Comparison of ENCODE assay signal across 8 cellular contexts in the genomic region with DNA sequence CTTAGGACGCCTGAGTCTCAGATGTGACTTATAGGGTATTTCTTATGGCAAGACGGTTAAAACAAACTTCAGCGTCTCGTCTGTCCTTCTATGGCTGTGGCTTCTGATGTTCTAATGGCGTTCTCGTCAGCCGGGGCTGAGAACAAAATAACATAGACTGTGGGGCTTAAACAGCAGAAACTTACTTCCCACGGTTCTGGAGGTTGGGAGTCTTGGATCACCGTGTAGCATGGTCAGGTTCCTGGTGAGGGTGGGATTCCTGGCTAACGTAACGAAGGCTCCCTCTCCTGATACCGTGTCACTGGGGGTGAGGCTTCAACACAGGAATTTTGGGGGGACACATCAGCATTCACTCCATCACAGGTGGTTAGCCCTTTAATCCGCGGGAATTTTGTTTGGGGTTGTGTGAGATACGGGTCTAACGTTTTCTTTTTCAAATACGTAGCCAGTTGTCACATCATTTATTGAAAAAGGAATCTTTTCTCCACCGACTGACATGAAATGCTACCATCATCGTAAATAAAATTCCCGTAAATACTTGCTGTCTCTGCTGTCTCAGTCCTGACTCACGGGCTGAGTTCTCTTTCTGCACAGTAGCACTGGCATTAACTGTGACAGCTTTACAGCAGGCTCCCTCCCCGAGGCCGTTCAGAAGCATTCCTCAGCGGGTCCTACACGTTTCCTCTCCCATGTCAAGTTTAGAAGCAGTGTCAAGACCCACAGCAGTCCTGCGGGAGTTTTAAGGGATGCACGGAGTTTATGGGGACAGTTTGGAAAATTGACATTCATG. TPM values are rescaled to one million over a fixed set of nuclear protein-coding genes. Genes with fewer than 3 reads are reported as not detected.
DNase-seq lines count a peak whose midpoint lies in the region; ATAC-seq, FAIRE-seq and TF ChIP-seq lines count a peak whose summit lies in the region.

No MANE protein-coding gene starts in this region.

- H3K27me3 ChIP-seq in ascending aorta = no peaks in the 10 kb centered on the region

- no peak for TF ChIP-seq CTCF in ascending aorta (IDR thresholded peaks at IDR 0.05)

- ATAC-seq in GM18868 (IDR thresholded peaks at IDR 0.05; ENCODE audit: unreplicated experiment) (no peak), GM19397 (IDR thresholded peaks at IDR 0.05; ENCODE audit: unreplicated experiment) (no peak)

- TF ChIP-seq POLR2A in GM12891 (IDR thresholded peaks at IDR 0.05; ENCODE audit: low read depth, low read length) = no peak

- DNase-seq in HCEC 1CT (peak; percentile 84), ascending aorta (ENCODE audit: low spot score in 2 of 2) (peak in 1 of 2 donors; percentile 62), kidney glomerular epithelial cell (lab: John Stamatoyannopoulos, UW) (peak; percentile 22), GM12891 (ENCODE audit: insufficient read length, low spot score) (no peak), GM19239 (ENCODE audit: insufficient read length, low spot score) (no peak)
- peak; percentile 13 for DNase-seq in stimulated activated CD8-positive, alpha-beta memory T cell treated with anti-CD3 and anti-CD28 coated beads, Interleukin-4, amount 100 ng/mL, for 48 hours

- peak overlapping the region; percentile 78 to 99 for H3K27ac ChIP-seq in ascending aorta

- no peak for FAIRE-seq in GM12891 (lab: Jason Lieb, UNC)
- FAIRE-seq in GM19239 (lab: Jason Lieb, UNC) = no peak

- H3K4me1 ChIP-seq in ascending aorta = peaks cover 24 to 40% of the 10 kb centered on the region in 2 donors

- H3K36me3 ChIP-seq in ascending aorta = no peaks in the 10 kb centered on the region

- intact Hi-C loops in ascending aorta (cut with DNase I) = loop anchor here (2.0 kb wide), 1 partner anchor 69 kb away; no protein-coding TSS in a partner anchor

- no peaks in the 10 kb centered on the region for H3K9me3 ChIP-seq in ascending aorta

- H3K4me3 ChIP-seq in ascending aorta = no peak overlapping the region

TF ChIP-seq in GM12891, 5 proteins besides CTCF, POLR2A, EP300 and RAD21:
- TF ChIP-seq POLR2AphosphoS5 (IDR thresholded peaks at IDR 0.05; ENCODE audit: low read depth, low read length) (no peak), PAX5 (IDR thresholded peaks at IDR 0.05; ENCODE audit: insufficient read depth, low read length, severe bottlenecking) (no peak), TAF1 (IDR thresholded peaks at IDR 0.05; ENCODE audit: low read depth, low read length) (no peak), SPI1 (IDR thresholded peaks at IDR 0.05; ENCODE audit: low read depth, low read length) (no peak), POU2F2 (IDR thresholded peaks at IDR 0.05; ENCODE audit: low read depth, low read length) (no peak)

RNA-seq across cellular contexts. Expression of a gene that starts 8.1 kb away (rescaled TPM):
- total RNA-seq in ascending aorta = 39.4 TPM
- polyA plus RNA-seq in GM12891 (2012; ENCODE audit: low read depth, missing spikeins) = 8.8 TPM

Comparison
In these comparisons a context has a peak if more than half of its experiments do, and no peak if none do; other contexts are left out.
1. DNase-seq: peak in HCEC 1CT (single experiment), kidney glomerular epithelial cell (single experiment) and stimulated activated CD8-positive, alpha-beta memory T cell treated with anti-CD3 and anti-CD28 coated beads, Interleukin-4, amount 100 ng/mL, for 48 hours (single experiment); none in GM12891 (single experiment) and GM19239 (single experiment).